ENCODE assay signal across 9 cellular contexts in the genomic region with DNA sequence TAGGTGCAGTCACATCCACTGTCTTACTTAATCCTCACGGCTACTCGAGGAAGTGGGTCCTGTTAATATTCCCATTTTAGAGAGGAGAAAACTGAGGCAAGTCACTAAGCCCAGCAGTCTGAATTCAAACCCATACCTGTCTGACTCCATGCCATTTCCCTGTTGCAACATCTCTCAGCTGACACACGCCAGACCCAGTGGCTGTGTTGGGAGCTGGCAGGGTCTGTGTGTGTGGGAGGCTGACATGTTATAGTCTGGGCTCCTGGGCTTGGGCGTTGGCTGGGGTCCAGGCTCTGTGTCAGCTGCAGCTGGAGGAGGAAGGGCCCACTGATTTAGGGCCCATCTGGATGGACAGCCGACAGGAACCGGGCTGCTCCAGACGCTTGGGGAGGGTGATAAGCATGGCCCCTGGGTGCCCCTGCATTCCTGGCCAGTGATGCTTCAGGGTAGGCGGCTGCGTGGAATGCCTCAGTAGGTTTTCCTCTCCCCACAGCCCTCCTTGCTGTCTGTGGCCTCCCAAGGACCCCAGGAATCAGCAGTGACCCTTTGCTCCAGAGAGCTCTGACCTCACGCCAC.
A peak's percentile ranks its signal among the peaks of the same experiment; 100 is the strongest.
DNase-seq lines count a peak whose midpoint lies in the region; ATAC-seq lines count a peak whose summit lies in the region.
"Had no signal": no experiment of that assay in that cellular context is flagged by ENCODE, and none has a peak within 500 bp of the region (broad histone marks: within the 10 kb centered on the region; RNA-seq: fewer than 3 reads in every experiment).

No MANE protein-coding gene starts in this region.

- H3K27me3 ChIP-seq in SJCRH30 = no peaks in the 10 kb centered on the region

- H3K27ac ChIP-seq in SJCRH30 = peak overlapping the region; percentile 66

- no peak for ATAC-seq in GM19035 (IDR thresholded peaks at IDR 0.05; ENCODE audit: unreplicated experiment)
- ATAC-seq in HG02642 (IDR thresholded peaks at IDR 0.05; ENCODE audit: poor library complexity, unreplicated experiment) = no peak
- ATAC-seq in HG02623 (IDR thresholded peaks at IDR 0.05; ENCODE audit: unreplicated experiment) = no peak

- DNase-seq in ELF-1 (ENCODE audit: low read depth, low spot score) (peak; percentile 79), SJCRH30 (peak; percentile 86 to 91), glomerular endothelial cell (ENCODE audit: extremely low read depth, low read depth, low spot score) (peak; percentile 65), posterior vena cava (ENCODE audit: low spot score) (peak; percentile 95), NCI-H2081 treated with DMSO at 0.1 percent for 48 hours (lab: John Stamatoyannopoulos, UW) (no peak)
- DNase-seq: stimulated activated CD8-positive, alpha-beta memory T cell treated with anti-CD3 and anti-CD28 coated beads, Interleukin-4, amount 100 ng/mL, for 48 hours had no signal

- no peaks in the 10 kb centered on the region for H3K9me3 ChIP-seq in SJCRH30 (replicated peaks)

- H3K4me1 ChIP-seq in SJCRH30 = peaks cover 29% of the 10 kb centered on the region

- H3K4me3 ChIP-seq in SJCRH30 = no peak overlapping the region

- no peaks in the 10 kb centered on the region for H3K36me3 ChIP-seq in SJCRH30

- intact Hi-C loops in posterior vena cava (cut with DNase I) = no loop called here
